ENCODE assay signal across 20 cellular contexts in the genomic region with DNA sequence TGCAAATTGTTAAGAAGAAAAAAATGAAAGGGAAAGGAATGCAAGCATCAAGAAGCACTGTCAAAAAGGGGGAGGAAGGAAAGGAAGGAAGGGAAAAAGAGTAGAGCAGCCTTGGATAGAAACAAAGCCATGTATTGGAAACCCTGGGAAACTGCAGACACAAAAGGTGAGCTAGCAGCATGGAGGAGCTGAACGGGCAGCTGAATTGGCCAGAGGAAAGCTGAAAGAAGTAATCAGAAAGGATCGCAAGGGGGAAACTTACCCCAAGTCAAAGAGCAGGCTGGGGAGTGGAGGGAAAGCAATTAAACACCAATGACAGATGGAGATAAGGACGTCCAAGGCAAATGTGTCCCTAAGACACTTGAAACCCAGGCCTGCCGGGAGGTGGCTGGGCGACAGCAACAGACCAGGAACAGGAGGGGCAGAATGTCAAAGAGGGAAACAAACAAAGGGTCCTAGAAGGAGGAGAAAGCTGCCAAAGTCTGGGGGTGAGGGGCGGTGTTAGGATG.
DNase-seq lines count a peak whose midpoint lies in the region; ATAC-seq and TF ChIP-seq lines count a peak whose summit lies in the region.
"Had no signal": no experiment of that assay in that cellular context is flagged by ENCODE, and none has a peak within 500 bp of the region (broad histone marks: within the 10 kb centered on the region; RNA-seq: fewer than 3 reads in every experiment).

No MANE protein-coding gene starts in this region.

- H3K36me3 ChIP-seq in HEK293 (ENCODE audit: control insufficient read depth in 2 of 2, insufficient read depth in 1 of 2, low read length in 2 of 2) = no peaks in the 10 kb centered on the region; a peak in 1 of 3 replicates
- H3K36me3 ChIP-seq: Peyer's patch had no signal

- peak overlapping the region; percentile 12 for H3K4me3 Mint-ChIP-seq in progenitor cell of endocrine pancreas (ENCODE audit: low read depth)
- no peak overlapping the region for H3K4me3 Mint-ChIP-seq in activated CD8-positive, alpha-beta T cell treated with anti-CD3 and anti-CD28 coated beads, Interleukin-2, amount 10 ng/mL, durations not matched to agents 7 days and 5 days
- H3K4me3 Mint-ChIP-seq: activated CD8-positive, alpha-beta memory T cell treated with anti-CD3 and anti-CD28 coated beads, Interleukin-2, amount 10 ng/mL, durations not matched to agents 7 days and 5 days; activated naive CD4-positive, alpha-beta T cell treated with anti-CD3 and anti-CD28 coated beads, Interleukin-2, amount 10 ng/mL, durations not matched to agents 7 days and 5 days had no signal

- H3K36me3 Mint-ChIP-seq in progenitor cell of endocrine pancreas (ENCODE audit: insufficient read depth) = peaks cover 20% of the 10 kb centered on the region
- no peaks in the 10 kb centered on the region for H3K36me3 Mint-ChIP-seq in activated CD8-positive, alpha-beta T cell treated with anti-CD3 and anti-CD28 coated beads, Interleukin-2, amount 10 ng/mL, durations not matched to agents 7 days and 5 days (ENCODE audit: low read depth)
- H3K36me3 Mint-ChIP-seq: activated CD8-positive, alpha-beta memory T cell treated with anti-CD3 and anti-CD28 coated beads, Interleukin-2, amount 10 ng/mL, durations not matched to agents 7 days and 5 days had no signal

- no peaks in the 10 kb centered on the region for H3K9me3 ChIP-seq in HEK293 (ENCODE audit: control insufficient read depth, insufficient read depth, low read depth, low read length)
- no peaks in the 10 kb centered on the region for H3K9me3 ChIP-seq in iPS-18c (ENCODE audit: control insufficient read depth, insufficient read depth, low read length)
- H3K9me3 ChIP-seq: Peyer's patch had no signal

- H3K27ac Mint-ChIP-seq in progenitor cell of endocrine pancreas = peak overlapping the region; percentile 85
- H3K27ac Mint-ChIP-seq in activated CD8-positive, alpha-beta T cell treated with anti-CD3 and anti-CD28 coated beads, Interleukin-2, amount 10 ng/mL, durations not matched to agents 7 days and 5 days = no peak overlapping the region
- H3K27ac Mint-ChIP-seq: activated CD8-positive, alpha-beta memory T cell treated with anti-CD3 and anti-CD28 coated beads, Interleukin-2, amount 10 ng/mL, durations not matched to agents 7 days and 5 days; activated naive CD4-positive, alpha-beta T cell treated with anti-CD3 and anti-CD28 coated beads, Interleukin-2, amount 10 ng/mL, durations not matched to agents 7 days and 5 days had no signal

- DNase-seq in progenitor cell of endocrine pancreas (ENCODE audit: low spot score, unreplicated experiment) (no peak), nucleus accumbens (lab: John Stamatoyannopoulos, UW) (no peak)
- DNase-seq in activated CD8-positive, alpha-beta T cell treated with anti-CD3 and anti-CD28 coated beads, Interleukin-2, amount 10 ng/mL, durations not matched to agents 7 days and 5 days = no peak
- DNase-seq: activated CD4-positive, CD25-positive, alpha-beta regulatory T cell; activated CD8-positive, alpha-beta memory T cell treated with anti-CD3 and anti-CD28 coated beads, Interleukin-2, amount 10 ng/mL, durations not matched to agents 7 days and 5 days; activated naive CD4-positive, alpha-beta T cell treated with anti-CD3 and anti-CD28 coated beads, Interleukin-2, amount 10 ng/mL, durations not matched to agents 7 days and 5 days; DMS153; effector memory CD4-positive, alpha-beta T cell; foreskin melanocyte; GOT3; KBM-7; kidney glomerular epithelial cell; NCI-H446 treated with DMSO at 0.1 percent for 48 hours; Peyer's patch; stimulated activated naive CD8-positive, alpha-beta T cell treated with anti-CD3 and anti-CD28 coated beads, Interleukin-15, Interleukin-2, amounts not matched to agents 100 U/mL and 50 U/mL, for 24 hours had no signal

- POLR2A ChIA-PET in HEK293 (lab: Yijun Ruan, JAX) = no interaction called here
- POLR2A ChIA-PET in activated CD8-positive, alpha-beta T cell treated with anti-CD3 and anti-CD28 coated beads, Interleukin-2, amount 10 ng/mL, durations not matched to agents 7 days and 5 days (lab: Charles Lee) = no interaction called here

- H3K4me1 Mint-ChIP-seq in progenitor cell of endocrine pancreas (ENCODE audit: low read depth) = peaks cover 39% of the 10 kb centered on the region
- no peaks in the 10 kb centered on the region for H3K4me1 Mint-ChIP-seq in activated CD8-positive, alpha-beta T cell treated with anti-CD3 and anti-CD28 coated beads, Interleukin-2, amount 10 ng/mL, durations not matched to agents 7 days and 5 days (ENCODE audit: low read depth)

- H3K4me1 ChIP-seq in HEK293 (ENCODE audit: control insufficient read depth, insufficient read depth, low read length) = peaks cover 18% of the 10 kb centered on the region; the same call in 1 of the 2 replicates

- H3K27ac ChIP-seq in HEK293 (ENCODE audit: extremely low read depth, low read depth, low read length) (no peak overlapping the region), VCaP (peak overlapping the region; percentile 39; the same call in 1 of the 2 replicates)

- TF ChIP-seq CTCF in HEK293 (tag by site-specific recombination; IDR thresholded peaks at IDR 0.05) (no peak), VCaP (conservative IDR thresholded peaks at IDR 0.05) (no peak), progenitor cell of endocrine pancreas (IDR thresholded peaks at IDR 0.05; ENCODE audit: unreplicated experiment) (no peak)

- ATAC-seq in activated CD8-positive, alpha-beta T cell treated with anti-CD3 and anti-CD28 coated beads, Interleukin-2, amount 10 ng/mL, durations not matched to agents 7 days and 5 days = no peak
- ATAC-seq in HG03565 (IDR thresholded peaks at IDR 0.05; ENCODE audit: unreplicated experiment) (no peak), GM21367 (IDR thresholded peaks at IDR 0.05; ENCODE audit: unreplicated experiment) (no peak)
- ATAC-seq: activated CD8-positive, alpha-beta memory T cell treated with anti-CD3 and anti-CD28 coated beads, Interleukin-2, amount 10 ng/mL, durations not matched to agents 7 days and 5 days; stimulated activated naive CD8-positive, alpha-beta T cell treated with anti-CD3 and anti-CD28 coated beads, Interleukin-15, Interleukin-2, amounts not matched to agents 100 U/mL and 50 U/mL, for 24 hours had no signal

- H3K27me3 Mint-ChIP-seq in progenitor cell of endocrine pancreas = no peaks in the 10 kb centered on the region
- H3K27me3 Mint-ChIP-seq in activated CD8-positive, alpha-beta T cell treated with anti-CD3 and anti-CD28 coated beads, Interleukin-2, amount 10 ng/mL, durations not matched to agents 7 days and 5 days (ENCODE audit: low read depth) = peaks cover 2% of the 10 kb centered on the region

- CTCF ChIA-PET in HEK293 (lab: Yijun Ruan, JAX) = interaction anchor here (1.0 to 1.2 kb wide), 2 partner anchors 216 to 270 kb away, joined by 3 to 4 read pairs; no protein-coding TSS in a partner anchor
- CTCF ChIA-PET in activated CD8-positive, alpha-beta T cell treated with anti-CD3 and anti-CD28 coated beads, Interleukin-2, amount 10 ng/mL, durations not matched to agents 7 days and 5 days (lab: Charles Lee) = no interaction called here

- no peaks in the 10 kb centered on the region for H3K9me3 Mint-ChIP-seq in progenitor cell of endocrine pancreas (ENCODE audit: low read depth)
- no peaks in the 10 kb centered on the region for H3K9me3 Mint-ChIP-seq in activated CD8-positive, alpha-beta T cell treated with anti-CD3 and anti-CD28 coated beads, Interleukin-2, amount 10 ng/mL, durations not matched to agents 7 days and 5 days (ENCODE audit: insufficient read depth)

- no peak overlapping the region for H3K4me3 ChIP-seq in HEK293 (ENCODE audit: low read depth, low read length)
- H3K4me3 ChIP-seq in iPS-18c (ENCODE audit: insufficient read depth, low read depth, low read length) = 0 out of 2 replicates have a peak overlapping the region, but pooled peaks have one; percentile 17
- H3K4me3 ChIP-seq: Peyer's patch had no signal

TF ChIP-seq in HEK293, 187 proteins besides CTCF, POLR2A, EP300 and RAD21:
- TF ChIP-seq ZNF366 (tag by site-specific recombination; conservative IDR thresholded peaks at IDR 0.05) (no peak), PRDM1 (tag by site-specific recombination; IDR thresholded peaks at IDR 0.05) (peak; percentile 58; the same call in 1 of the 2 replicates), ZNF555 (tag by site-specific recombination; conservative IDR thresholded peaks at IDR 0.05) (no peak), SETDB1 (IDR thresholded peaks at IDR 0.05; ENCODE audit: insufficient read length, low read length) (no peak)
- TF ChIP-seq, protein P1, sequence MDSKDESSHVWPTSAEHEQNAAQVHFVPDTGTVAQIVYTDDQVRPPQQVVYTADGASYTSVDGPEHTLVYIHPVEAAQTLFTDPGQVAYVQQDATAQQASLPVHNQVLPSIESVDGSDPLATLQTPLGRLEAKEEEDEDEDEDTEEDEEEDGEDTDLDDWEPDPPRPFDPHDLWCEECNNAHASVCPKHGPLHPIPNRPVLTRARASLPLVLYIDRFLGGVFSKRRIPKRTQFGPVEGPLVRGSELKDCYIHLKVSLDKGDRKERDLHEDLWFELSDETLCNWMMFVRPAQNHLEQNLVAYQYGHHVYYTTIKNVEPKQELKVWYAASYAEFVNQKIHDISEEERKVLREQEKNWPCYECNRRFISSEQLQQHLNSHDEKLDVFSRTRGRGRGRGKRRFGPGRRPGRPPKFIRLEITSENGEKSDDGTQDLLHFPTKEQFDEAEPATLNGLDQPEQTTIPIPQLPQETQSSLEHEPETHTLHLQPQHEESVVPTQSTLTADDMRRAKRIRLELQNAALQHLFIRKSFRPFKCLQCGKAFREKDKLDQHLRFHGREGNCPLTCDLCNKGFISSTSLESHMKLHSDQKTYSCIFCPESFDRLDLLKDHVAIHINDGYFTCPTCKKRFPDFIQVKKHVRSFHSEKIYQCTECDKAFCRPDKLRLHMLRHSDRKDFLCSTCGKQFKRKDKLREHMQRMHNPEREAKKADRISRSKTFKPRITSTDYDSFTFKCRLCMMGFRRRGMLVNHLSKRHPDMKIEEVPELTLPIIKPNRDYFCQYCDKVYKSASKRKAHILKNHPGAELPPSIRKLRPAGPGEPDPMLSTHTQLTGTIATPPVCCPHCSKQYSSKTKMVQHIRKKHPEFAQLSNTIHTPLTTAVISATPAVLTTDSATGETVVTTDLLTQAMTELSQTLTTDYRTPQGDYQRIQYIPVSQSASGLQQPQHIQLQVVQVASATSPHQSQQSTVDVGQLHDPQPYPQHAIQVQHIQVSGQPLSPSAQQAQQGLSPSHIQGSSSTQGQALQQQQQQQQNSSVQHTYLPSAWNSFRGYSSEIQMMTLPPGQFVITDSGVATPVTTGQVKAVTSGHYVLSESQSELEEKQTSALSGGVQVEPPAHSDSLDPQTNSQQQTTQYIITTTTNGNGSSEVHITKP (tag by site-specific recombination; IDR thresholded peaks at IDR 0.05) = peak; percentile 64
